ENCODE assay signal across 11 cellular contexts in genomic region chr11:128719556-128719824, GRCh38. TPM values are rescaled to one million over a fixed set of nuclear protein-coding genes. Genes with fewer than 3 reads are reported as not detected.
A peak's percentile ranks its signal among the peaks of the same experiment; 100 is the strongest.
DNase-seq lines count a peak whose midpoint lies in the region; ATAC-seq, FAIRE-seq and TF ChIP-seq lines count a peak whose summit lies in the region.
"Had no signal": no experiment of that assay in that cellular context is flagged by ENCODE, and none has a peak within 500 bp of the region (broad histone marks: within the 10 kb centered on the region; RNA-seq: fewer than 3 reads in every experiment).

No MANE protein-coding gene starts in this region.

- H3K9me3 Mint-ChIP-seq in activated CD4-positive, alpha-beta T cell treated with anti-CD3 and anti-CD28 coated beads, Interleukin-2, amount 10 ng/mL, durations not matched to agents 24 days and 14 days: no peaks in the 10 kb centered on the region
- no peaks in the 10 kb centered on the region for H3K9me3 Mint-ChIP-seq in stimulated activated memory B cell treated with anti-CD40 and anti-IgM and Interleukin-4, amounts not matched to agents 10 μg/mL and 1 μg/mL and 100 μg/mL, for 72 hours

- DNase-seq in activated CD4-positive, alpha-beta T cell treated with anti-CD3 and anti-CD28 coated beads, Interleukin-2, amount 10 ng/mL, durations not matched to agents 24 days and 14 days: no peak
- DNase-seq in activated CD4-positive, alpha-beta T cell treated with anti-CD3 and anti-CD28 coated beads for 48 hours: no peak
- no peak for DNase-seq in Peyer's patch
- no peak for DNase-seq in endothelial cell of umbilical vein (ENCODE audit: low read depth, low spot score)
- DNase-seq in AG20443 (ENCODE audit: low spot score): no peak
- DNase-seq: pancreas had no signal

- no peaks in the 10 kb centered on the region for H3K27me3 ChIP-seq in Peyer's patch
- no peaks in the 10 kb centered on the region for H3K27me3 ChIP-seq in endothelial cell of umbilical vein (ENCODE audit: control insufficient read depth in 2 of 2, insufficient read depth in 2 of 2, low read length in 2 of 2)
- H3K27me3 ChIP-seq: pancreas had no signal

- H3K9me1 ChIP-seq in endothelial cell of umbilical vein (replicated peaks; ENCODE audit: control insufficient read depth, extremely low read depth, insufficient read depth, low read length): no peaks in the 10 kb centered on the region

- CTCF ChIA-PET in endothelial cell of umbilical vein (lab: Charles Lee): interaction anchor here (0.9 to 6.9 kb wide), 6 partner anchors 8 to 87 kb away, joined by 3 to 44 read pairs (median 4); partner anchors contain the start of gene FLI1

- no peaks in the 10 kb centered on the region for H3K27me3 Mint-ChIP-seq in activated CD4-positive, alpha-beta T cell treated with anti-CD3 and anti-CD28 coated beads, Interleukin-2, amount 10 ng/mL, durations not matched to agents 24 days and 14 days
- H3K27me3 Mint-ChIP-seq in stimulated activated memory B cell treated with anti-CD40 and anti-IgM and Interleukin-4, amounts not matched to agents 10 μg/mL and 1 μg/mL and 100 μg/mL, for 72 hours: no peaks in the 10 kb centered on the region

- peaks cover 7 to 61% (median 47%) of the 10 kb centered on the region in 4 donors for H3K4me1 ChIP-seq in Peyer's patch
- H3K4me1 ChIP-seq in endothelial cell of umbilical vein (ENCODE audit: control insufficient read depth, extremely low read depth, insufficient read depth, low read length): peaks cover 71% of the 10 kb centered on the region

- POLR2A ChIA-PET in endothelial cell of umbilical vein (lab: Charles Lee): interaction anchor here (1.2 to 1.5 kb wide), 5 partner anchors 8 to 26 kb away, joined by 3 to 9 read pairs (median 5); partner anchors contain the start of gene FLI1

- peak overlapping the region; percentile 93 for H3K27ac Mint-ChIP-seq in activated CD4-positive, alpha-beta T cell treated with anti-CD3 and anti-CD28 coated beads, Interleukin-2, amount 10 ng/mL, durations not matched to agents 24 days and 14 days
- peak overlapping the region; percentile 97 for H3K27ac Mint-ChIP-seq in stimulated activated memory B cell treated with anti-CD40 and anti-IgM and Interleukin-4, amounts not matched to agents 10 μg/mL and 1 μg/mL and 100 μg/mL, for 72 hours

- H2AFZ ChIP-seq in endothelial cell of umbilical vein (ENCODE audit: low read depth, low read length): no peak overlapping the region

- H3K4me3 ChIP-seq in Peyer's patch: peak overlapping the region in 1 of 4 donors; percentile 7
- no peak overlapping the region for H3K4me3 ChIP-seq in endothelial cell of umbilical vein (replicated peaks in 1 of 3; ENCODE audit: insufficient read depth in 1 of 3, low read depth in 1 of 3, low read length in 3 of 3)
- H3K4me3 ChIP-seq: pancreas had no signal

- H3K9me3 ChIP-seq in Peyer's patch: no peaks in the 10 kb centered on the region
- H3K9me3 ChIP-seq in endothelial cell of umbilical vein (replicated peaks; ENCODE audit: control insufficient read depth, insufficient read depth, low read length): no peaks in the 10 kb centered on the region
- H3K9me3 ChIP-seq: pancreas had no signal

- H3K36me3 ChIP-seq in Peyer's patch (no peaks in the 10 kb centered on the region), endothelial cell of umbilical vein (ENCODE audit: control insufficient read depth in 2 of 2, extremely low read depth in 1 of 2, insufficient read depth in 2 of 2, low read length in 2 of 2) (peaks cover 4 to 20% of the 10 kb centered on the region in 2 experiments)
- H3K36me3 ChIP-seq: pancreas had no signal

- H3K27ac ChIP-seq in Peyer's patch (peak overlapping the region; percentile 70 to 81 (median 76)), endothelial cell of umbilical vein (ENCODE audit: insufficient read depth, low read depth, low read length) (peak overlapping the region; percentile 98)

- TF ChIP-seq POLR2A in Peyer's patch (IDR thresholded peaks at IDR 0.05) (no peak), endothelial cell of umbilical vein (IDR thresholded peaks at IDR 0.05; ENCODE audit: low read depth, low read length) (no peak)

- intact Hi-C loops in activated CD4-positive, alpha-beta T cell treated with anti-CD3 and anti-CD28 coated beads, Interleukin-2, amount 10 ng/mL, durations not matched to agents 24 days and 14 days (cut with micrococcal nuclease): no loop called here
- intact Hi-C loops in endothelial cell of umbilical vein (cut with micrococcal nuclease): no loop called here

- peaks cover 12% of the 10 kb centered on the region for H3K36me3 Mint-ChIP-seq in activated CD4-positive, alpha-beta T cell treated with anti-CD3 and anti-CD28 coated beads, Interleukin-2, amount 10 ng/mL, durations not matched to agents 24 days and 14 days (ENCODE audit: low read depth)
- peaks cover 10% of the 10 kb centered on the region for H3K36me3 Mint-ChIP-seq in stimulated activated memory B cell treated with anti-CD40 and anti-IgM and Interleukin-4, amounts not matched to agents 10 μg/mL and 1 μg/mL and 100 μg/mL, for 72 hours

- peak overlapping the region; percentile 44 for H3K9ac ChIP-seq in endothelial cell of umbilical vein (replicated peaks; ENCODE audit: extremely low read depth, insufficient read depth, low read length)

- FAIRE-seq in endothelial cell of umbilical vein (lab: Jason Lieb, UNC): no peak
- FAIRE-seq: A204.1, pancreas, TTC549 had no signal

- peaks cover 89% of the 10 kb centered on the region for H3K4me1 Mint-ChIP-seq in activated CD4-positive, alpha-beta T cell treated with anti-CD3 and anti-CD28 coated beads, Interleukin-2, amount 10 ng/mL, durations not matched to agents 24 days and 14 days
- H3K4me1 Mint-ChIP-seq in stimulated activated memory B cell treated with anti-CD40 and anti-IgM and Interleukin-4, amounts not matched to agents 10 μg/mL and 1 μg/mL and 100 μg/mL, for 72 hours: peaks cover 98% of the 10 kb centered on the region

- dilution Hi-C loops in endothelial cell of umbilical vein (cut with MboI; ENCODE audit: extremely low pct_ligation_motif_present, low sequenced_read_pairs): no loop called here

- BruUV-seq in endothelial cell of umbilical vein (replicated peaks; lab: Mats Ljungman, UMichigan): no TSS peak

- TF ChIP-seq CTCF in Peyer's patch (IDR thresholded peaks at IDR 0.05): no peak
- TF ChIP-seq CTCF in endothelial cell of umbilical vein (IDR thresholded peaks at IDR 0.05; ENCODE audit: extremely low read depth in 1 of 2, insufficient read depth in 1 of 2, low read depth in 1 of 2, low read length in 2 of 2): no peak

- peak overlapping the region; percentile 41 for H3K4me2 ChIP-seq in endothelial cell of umbilical vein (ENCODE audit: insufficient read depth, low read length)

- H3K4me3 Mint-ChIP-seq in activated CD4-positive, alpha-beta T cell treated with anti-CD3 and anti-CD28 coated beads, Interleukin-2, amount 10 ng/mL, durations not matched to agents 24 days and 14 days: peak overlapping the region; percentile 68
- H3K4me3 Mint-ChIP-seq in stimulated activated memory B cell treated with anti-CD40 and anti-IgM and Interleukin-4, amounts not matched to agents 10 μg/mL and 1 μg/mL and 100 μg/mL, for 72 hours: peak overlapping the region; percentile 79

- H3K79me2 ChIP-seq in endothelial cell of umbilical vein (ENCODE audit: control insufficient read depth, insufficient read depth, low read length): peaks cover 91% of the 10 kb centered on the region

- H4K20me1 ChIP-seq in endothelial cell of umbilical vein (replicated peaks; ENCODE audit: control insufficient read depth, extremely low read depth, insufficient read depth, low read length): no peaks in the 10 kb centered on the region

- ATAC-seq in stimulated activated memory B cell treated with anti-CD40 and anti-IgM and Interleukin-4, amounts not matched to agents 10 μg/mL and 1 μg/mL and 100 μg/mL, for 72 hours: no peak
- ATAC-seq in HG03095 (IDR thresholded peaks at IDR 0.05; ENCODE audit: unreplicated experiment) (no peak), GM18909 (IDR thresholded peaks at IDR 0.05; ENCODE audit: poor library complexity, unreplicated experiment) (no peak)

TF ChIP-seq in endothelial cell of umbilical vein, 7 proteins besides CTCF, POLR2A, EP300 and RAD21:
- no peak for TF ChIP-seq POLR2AphosphoS5 (IDR thresholded peaks at IDR 0.05; ENCODE audit: insufficient read depth, low read depth, low read length)
- no peak for TF ChIP-seq FOS (IDR thresholded peaks at IDR 0.05; ENCODE audit: borderline replicate concordance, insufficient read depth, low read length)

RNA-seq across cellular contexts. Expression of gene FLI1, which starts 25.6 kb away (rescaled TPM):
- total RNA-seq in activated CD4-positive, alpha-beta T cell treated with anti-CD3 and anti-CD28 coated beads, Interleukin-2, amount 10 ng/mL, durations not matched to agents 24 days and 14 days: 35.3 and 36.5 TPM in 2 replicates
- total RNA-seq in Peyer's patch (10 to 100 TPM in 3 of 4 donors, 1 to 10 TPM in 1; 7.7 to 66.8 (median 15.3) TPM), endothelial cell of umbilical vein (132 and 134 TPM in 2 replicates)
- polyA plus RNA-seq in endothelial cell of umbilical vein: 163 and 210 TPM in 2 replicates
- 124 and 153 TPM in 2 replicates for polyA plus RNA-seq in endothelial cell of umbilical vein (2011; cell fraction: cytosol; rRNA removed)
- 147 and 172 TPM in 2 replicates for polyA plus RNA-seq in endothelial cell of umbilical vein (2011; cell fraction: nucleus; rRNA removed)
- polyA plus RNA-seq in endothelial cell of umbilical vein (2012): 97.4 and 114 TPM in 2 replicates
- polyA minus RNA-seq in endothelial cell of umbilical vein: 460 and 576 TPM in 2 replicates
- not detected for polyA minus RNA-seq in endothelial cell of umbilical vein (2011; cell fraction: cytosol; rRNA and poly(A)+ RNA removed)
- polyA minus RNA-seq in endothelial cell of umbilical vein (2011; cell fraction: nucleus; rRNA and poly(A)+ RNA removed): 141 and 197 TPM in 2 replicates
